ENCODE assay signal across 8 cellular contexts in genomic region chr2:173965372-173966025, GRCh38. TPM values are rescaled to one million over a fixed set of nuclear protein-coding genes. Genes with fewer than 3 reads are reported as not detected.
A peak's percentile ranks its signal among the peaks of the same experiment; 100 is the strongest.
DNase-seq lines count a peak whose midpoint lies in the region; ATAC-seq and TF ChIP-seq lines count a peak whose summit lies in the region.

Gene SP3 (minus strand): TSS chr2:173965373. CDS start chr2:173965171, 202 bp downstream.

- no peaks in the 10 kb centered on the region for H3K9me3 Mint-ChIP-seq in activated CD4-positive, alpha-beta T cell treated with anti-CD3 and anti-CD28 coated beads for 36 hours (ENCODE audit: low read depth)

- H3K27me3 Mint-ChIP-seq in activated CD4-positive, alpha-beta T cell treated with anti-CD3 and anti-CD28 coated beads for 36 hours: no peaks in the 10 kb centered on the region

- H3K4me3 Mint-ChIP-seq in activated CD4-positive, alpha-beta T cell treated with anti-CD3 and anti-CD28 coated beads for 36 hours: peak within 1 kb of the TSS; percentile 79

- peak; percentile 77 for ATAC-seq in HG03432 (IDR thresholded peaks at IDR 0.05; ENCODE audit: unreplicated experiment)
- peak; percentile 80 for ATAC-seq in activated CD4-positive, alpha-beta T cell treated with anti-CD3 and anti-CD28 coated beads for 36 hours

- peak within 1 kb of the TSS; percentile 89 for H3K4me3 ChIP-seq in choroid plexus epithelial cell (ENCODE audit: low read depth, low read length)

- peaks cover 29% of the 10 kb centered on the region for H3K36me3 Mint-ChIP-seq in activated CD4-positive, alpha-beta T cell treated with anti-CD3 and anti-CD28 coated beads for 36 hours (ENCODE audit: low read depth)

- TF ChIP-seq CTCF in choroid plexus epithelial cell (conservative IDR thresholded peaks at IDR 0.05; ENCODE audit: low read depth, low read length): no peak

- DNase-seq in AML-193 (lab: John Stamatoyannopoulos, UW) (peak; percentile 90 to 92), NCI-H524 (lab: John Stamatoyannopoulos, UW) (peak; percentile 90 to 93), choroid plexus epithelial cell (ENCODE audit: low read depth) (peak; percentile 99), kidney glomerular epithelial cell (lab: John Stamatoyannopoulos, UW) (peak; percentile 97)
- peak; percentile 98 for DNase-seq in activated CD4-positive, alpha-beta T cell treated with anti-CD3 and anti-CD28 coated beads for 36 hours
- DNase-seq in stimulated activated CD4-positive, alpha-beta T cell treated with anti-CD3 and anti-CD28 coated beads, Interleukin-1b, Interleukin-23, amount 100 ng/mL, for 1 hour (ENCODE audit: low read depth in 2 of 2): peak; percentile 85 to 87

- peak within 1 kb of the TSS; percentile 100 for H3K27ac Mint-ChIP-seq in activated CD4-positive, alpha-beta T cell treated with anti-CD3 and anti-CD28 coated beads for 36 hours

- intact Hi-C loops in activated CD4-positive, alpha-beta T cell treated with anti-CD3 and anti-CD28 coated beads for 36 hours (cut with DNase I, micrococcal nuclease): loop anchor here (1.0 to 10.0 kb wide), 8 partner anchors 67 to 1411 kb away; partner anchors contain the start of genes OLA1 (in 2 of the 2), CDCA7 (in 1 of the 2), SCRN3 (in 1 of the 2) and SP9 (in 1 of the 2)

- POLR2A ChIA-PET in activated CD4-positive, alpha-beta T cell treated with anti-CD3 and anti-CD28 coated beads for 36 hours (lab: Charles Lee): no interaction called here

- H3K4me1 Mint-ChIP-seq in activated CD4-positive, alpha-beta T cell treated with anti-CD3 and anti-CD28 coated beads for 36 hours: peaks cover 27% of the 10 kb centered on the region

- TF ChIP-seq POLR2A in GM19099 (IDR thresholded peaks at IDR 0.05; ENCODE audit: extremely low read depth, insufficient read length, low read depth): peak; percentile 88

- CTCF ChIA-PET in activated CD4-positive, alpha-beta T cell treated with anti-CD3 and anti-CD28 coated beads for 36 hours (lab: Charles Lee): interaction anchor here (0.6 kb wide), 1 partner anchor 25 kb away, joined by 5 read pairs; no protein-coding TSS in a partner anchor

RNA-seq across cellular contexts. Expression of gene SP3, which starts in this region (rescaled TPM):
- total RNA-seq in activated CD4-positive, alpha-beta T cell treated with anti-CD3 and anti-CD28 coated beads for 36 hours: 10 to 100 TPM; 83.8 to 91.4 TPM

Comparison
In these comparisons a context has a peak if more than half of its experiments do, and no peak if none do; other contexts are left out.
1. Peak in every context shown above with its lines: DNase-seq, ATAC-seq and H3K4me3 ChIP-seq.